In the genomic region with DNA sequence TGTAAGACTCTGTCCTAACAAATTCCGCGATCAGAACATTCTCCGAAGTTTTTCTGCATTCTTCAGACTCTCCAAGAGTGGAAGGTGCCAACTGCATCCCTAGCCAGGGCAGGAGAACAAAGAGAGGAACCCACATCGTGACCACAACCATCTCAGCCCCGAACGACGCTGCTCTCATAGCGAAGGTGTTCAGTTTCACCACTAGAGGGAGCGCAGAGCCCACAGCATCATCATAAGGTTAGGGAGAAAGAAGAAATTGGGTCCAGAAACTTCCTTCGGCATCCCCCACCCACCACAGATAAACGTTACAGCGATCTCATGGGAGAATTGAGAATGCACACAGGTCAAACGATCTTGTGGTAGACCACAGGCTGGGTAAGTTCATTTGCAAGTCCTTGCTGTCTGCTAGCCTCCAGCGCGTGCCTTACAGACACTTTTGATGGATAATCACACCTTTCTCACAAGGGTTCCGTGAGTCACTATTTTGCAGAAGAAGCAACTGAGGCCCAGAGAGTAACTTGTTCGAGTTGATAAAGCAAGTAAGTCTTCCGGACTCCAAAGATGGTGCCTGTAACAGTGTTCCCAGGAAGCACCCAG, we compare ENCODE assay signal across 8 cellular contexts. TPM values are rescaled to one million over a fixed set of nuclear protein-coding genes. Genes with fewer than 3 reads are reported as not detected.
DNase-seq lines count a peak whose midpoint lies in the region; ATAC-seq lines count a peak whose summit lies in the region.

No MANE protein-coding gene starts in this region.

- H3K27me3 Mint-ChIP-seq in activated CD4-positive, alpha-beta memory T cell treated with anti-CD3 and anti-CD28 coated beads for 36 hours, result peaks cover 10% of the 10 kb centered on the region

- intact Hi-C loops in activated CD4-positive, alpha-beta memory T cell treated with anti-CD3 and anti-CD28 coated beads for 36 hours (cut with micrococcal nuclease), result loop anchor here (1.0 to 10.0 kb wide), 2 partner anchors 567 to 1194 kb away; no protein-coding TSS in a partner anchor

- ATAC-seq in HG03460 (IDR thresholded peaks at IDR 0.05; ENCODE audit: unreplicated experiment) (peak; percentile 59), GM19023 (IDR thresholded peaks at IDR 0.05; ENCODE audit: unreplicated experiment) (no peak)

- no peaks in the 10 kb centered on the region for H3K36me3 Mint-ChIP-seq in activated CD4-positive, alpha-beta memory T cell treated with anti-CD3 and anti-CD28 coated beads for 36 hours

- H3K4me1 Mint-ChIP-seq in activated CD4-positive, alpha-beta memory T cell treated with anti-CD3 and anti-CD28 coated beads for 36 hours (ENCODE audit: low read depth), result peaks cover 2% of the 10 kb centered on the region

- CTCF ChIA-PET in activated CD4-positive, alpha-beta memory T cell treated with anti-CD3 and anti-CD28 coated beads for 36 hours (lab: Charles Lee), result interaction anchor here (0.7 to 1.0 kb wide), 2 partner anchors 565 to 567 kb away, joined by 3 read pairs; no protein-coding TSS in a partner anchor

- no peak overlapping the region for H3K4me3 Mint-ChIP-seq in activated CD4-positive, alpha-beta memory T cell treated with anti-CD3 and anti-CD28 coated beads for 36 hours

- POLR2A ChIA-PET in activated CD4-positive, alpha-beta memory T cell treated with anti-CD3 and anti-CD28 coated beads for 36 hours (lab: Charles Lee), result no interaction called here

- DNase-seq in EH (ENCODE audit: low read depth), result peak; percentile 81
- DNase-seq in NCI-H69 (lab: John Stamatoyannopoulos, UW), result peak; percentile 81
- DNase-seq in activated CD4-positive, alpha-beta memory T cell treated with anti-CD3 and anti-CD28 coated beads for 36 hours, result peak; percentile 70
- peak; percentile 30 for DNase-seq in effector CD4-positive, alpha-beta T cell
- peak; percentile 75 to 78 for DNase-seq in lung microvascular endothelial cell (ENCODE audit: low read depth in 2 of 2)
- peak; percentile 20 for DNase-seq in stimulated activated CD8-positive, alpha-beta memory T cell treated with anti-CD3 and anti-CD28 coated beads, Interleukin-4, amount 100 ng/mL, for 24 hours (ENCODE audit: low read depth)

- H3K27ac Mint-ChIP-seq in activated CD4-positive, alpha-beta memory T cell treated with anti-CD3 and anti-CD28 coated beads for 36 hours, result no peak overlapping the region

- H3K9me3 Mint-ChIP-seq in activated CD4-positive, alpha-beta memory T cell treated with anti-CD3 and anti-CD28 coated beads for 36 hours, result peaks cover 5% of the 10 kb centered on the region

RNA-seq across cellular contexts. Expression of gene ARL4C, which starts 53.7 kb away (rescaled TPM):
- total RNA-seq in activated CD4-positive, alpha-beta memory T cell treated with anti-CD3 and anti-CD28 coated beads for 36 hours, result 10 to 100 TPM; 44.4 to 44.7 TPM
- 2.2 and 3.8 TPM in 2 replicates for total RNA-seq in lung microvascular endothelial cell

Comparison
In these comparisons a context has a peak if more than half of its experiments do, and no peak if none do; other contexts are left out.
1. DNase-seq: peak in every context shown above with its lines; median percentile 81 in EH; 81 in NCI-H69; 76 in lung microvascular endothelial cell; 70 in activated CD4-positive, alpha-beta memory T cell treated with anti-CD3 and anti-CD28 coated beads for 36 hours; 30 in effector CD4-positive, alpha-beta T cell; 20 in stimulated activated CD8-positive, alpha-beta memory T cell treated with anti-CD3 and anti-CD28 coated beads, Interleukin-4, amount 100 ng/mL, for 24 hours.